Comparison of ENCODE assay signal across 1 cellular context in the genomic region with DNA sequence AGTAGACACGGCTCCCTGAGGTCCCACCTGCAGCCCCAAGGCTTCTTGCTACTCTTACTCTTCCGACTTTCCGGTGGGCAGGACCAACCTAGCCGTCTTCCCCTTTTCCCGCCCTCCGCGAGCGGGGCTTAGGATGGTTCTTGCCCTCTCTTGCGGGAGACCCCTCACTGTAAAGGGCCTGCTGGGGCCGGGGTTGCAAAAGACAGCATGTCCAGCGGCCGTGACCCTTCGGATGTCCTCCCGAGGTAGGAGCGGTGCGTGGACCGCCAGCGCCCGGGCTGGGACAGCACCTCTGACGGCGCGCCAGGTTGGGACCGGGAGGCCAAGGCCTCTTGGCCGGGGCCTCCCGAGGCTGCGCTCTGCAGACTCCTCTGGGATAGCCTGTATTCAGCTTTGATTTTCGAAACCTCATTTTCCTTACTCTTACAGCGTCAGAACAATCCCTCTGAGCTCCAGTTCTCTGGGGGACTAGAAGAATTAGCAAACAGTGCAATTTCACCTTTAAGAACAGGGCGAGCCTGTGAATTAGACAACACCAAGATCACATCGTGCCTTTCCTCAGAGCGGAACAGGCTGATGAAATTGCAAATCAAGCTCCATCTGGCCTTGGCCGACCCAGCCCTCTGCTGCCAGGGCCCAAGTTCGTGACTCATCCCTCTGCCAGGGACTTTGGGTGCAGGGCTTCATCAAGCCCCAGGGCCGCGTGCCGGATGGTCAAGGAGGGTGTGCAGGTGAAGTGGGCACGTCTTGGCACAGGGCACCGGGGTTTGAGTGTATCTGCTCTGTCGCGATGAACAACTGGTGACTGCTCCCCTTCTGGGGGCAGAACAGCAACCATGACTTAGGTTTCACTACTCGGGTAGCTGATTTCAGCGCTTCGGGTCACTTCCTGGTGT.
A peak's percentile ranks its signal among the peaks of the same experiment; 100 is the strongest.
TF ChIP-seq lines count a peak whose summit lies in the region.

No MANE protein-coding gene starts in this region.

TF ChIP-seq in K562, 482 proteins besides CTCF, POLR2A, EP300 and RAD21 (continued from another document):
- TF ChIP-seq, protein P1, sequence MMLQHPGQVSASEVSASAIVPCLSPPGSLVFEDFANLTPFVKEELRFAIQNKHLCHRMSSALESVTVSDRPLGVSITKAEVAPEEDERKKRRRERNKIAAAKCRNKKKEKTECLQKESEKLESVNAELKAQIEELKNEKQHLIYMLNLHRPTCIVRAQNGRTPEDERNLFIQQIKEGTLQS (IDR thresholded peaks at IDR 0.05): peak; percentile 75
- TF ChIP-seq, protein P1 (CRISPR knock-in tag; conservative IDR thresholded peaks at IDR 0.05): no peak
- TF ChIP-seq PHB (CRISPR knock-in tag; IDR thresholded peaks at IDR 0.05): 0 out of 2 replicates have a peak, but pooled peaks have one; percentile 70
- TF ChIP-seq MYC (IDR thresholded peaks at IDR 0.05; ENCODE audit: low read depth, low read length): peak; percentile 77
- peak; percentile 74; the same call in 1 of the 2 replicates for TF ChIP-seq MYC (CRISPR knock-in tag; IDR thresholded peaks at IDR 0.05; ENCODE audit: borderline replicate concordance, low read depth)
- TF ChIP-seq, protein P2, sequence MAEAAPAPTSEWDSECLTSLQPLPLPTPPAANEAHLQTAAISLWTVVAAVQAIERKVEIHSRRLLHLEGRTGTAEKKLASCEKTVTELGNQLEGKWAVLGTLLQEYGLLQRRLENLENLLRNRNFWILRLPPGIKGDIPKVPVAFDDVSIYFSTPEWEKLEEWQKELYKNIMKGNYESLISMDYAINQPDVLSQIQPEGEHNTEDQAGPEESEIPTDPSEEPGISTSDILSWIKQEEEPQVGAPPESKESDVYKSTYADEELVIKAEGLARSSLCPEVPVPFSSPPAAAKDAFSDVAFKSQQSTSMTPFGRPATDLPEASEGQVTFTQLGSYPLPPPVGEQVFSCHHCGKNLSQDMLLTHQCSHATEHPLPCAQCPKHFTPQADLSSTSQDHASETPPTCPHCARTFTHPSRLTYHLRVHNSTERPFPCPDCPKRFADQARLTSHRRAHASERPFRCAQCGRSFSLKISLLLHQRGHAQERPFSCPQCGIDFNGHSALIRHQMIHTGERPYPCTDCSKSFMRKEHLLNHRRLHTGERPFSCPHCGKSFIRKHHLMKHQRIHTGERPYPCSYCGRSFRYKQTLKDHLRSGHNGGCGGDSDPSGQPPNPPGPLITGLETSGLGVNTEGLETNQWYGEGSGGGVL (CRISPR knock-in tag; IDR thresholded peaks at IDR 0.05): no peak
- no peak for TF ChIP-seq TOE1 (IDR thresholded peaks at IDR 0.05; ENCODE audit: borderline replicate concordance)
- TF ChIP-seq TOE1 (CRISPR knock-in tag; IDR thresholded peaks at IDR 0.05; ENCODE audit: borderline replicate concordance, low read depth): 0 out of 2 replicates have a peak, but pooled peaks have one; percentile 71
- TF ChIP-seq SMARCC2 (IDR thresholded peaks at IDR 0.05; ENCODE audit: low read depth): no peak
- TF ChIP-seq, protein P3, sequence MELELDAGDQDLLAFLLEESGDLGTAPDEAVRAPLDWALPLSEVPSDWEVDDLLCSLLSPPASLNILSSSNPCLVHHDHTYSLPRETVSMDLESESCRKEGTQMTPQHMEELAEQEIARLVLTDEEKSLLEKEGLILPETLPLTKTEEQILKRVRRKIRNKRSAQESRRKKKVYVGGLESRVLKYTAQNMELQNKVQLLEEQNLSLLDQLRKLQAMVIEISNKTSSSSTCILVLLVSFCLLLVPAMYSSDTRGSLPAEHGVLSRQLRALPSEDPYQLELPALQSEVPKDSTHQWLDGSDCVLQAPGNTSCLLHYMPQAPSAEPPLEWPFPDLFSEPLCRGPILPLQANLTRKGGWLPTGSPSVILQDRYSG (tag; conservative IDR thresholded peaks at IDR 0.05; ENCODE audit: low read depth): no peak
- peak; percentile 47; the same call in 1 of the 2 replicates for TF ChIP-seq SMAD4 (CRISPR knock-in tag; conservative IDR thresholded peaks at IDR 0.05)
- 0 out of 2 replicates have a peak, but pooled peaks have one; percentile 17 for TF ChIP-seq ZNF668 (CRISPR knock-in tag; IDR thresholded peaks at IDR 0.05)
- TF ChIP-seq NCOA6 (IDR thresholded peaks at IDR 0.05): peak; percentile 50; the same call in 1 of the 2 replicates
- TF ChIP-seq, protein P4, sequence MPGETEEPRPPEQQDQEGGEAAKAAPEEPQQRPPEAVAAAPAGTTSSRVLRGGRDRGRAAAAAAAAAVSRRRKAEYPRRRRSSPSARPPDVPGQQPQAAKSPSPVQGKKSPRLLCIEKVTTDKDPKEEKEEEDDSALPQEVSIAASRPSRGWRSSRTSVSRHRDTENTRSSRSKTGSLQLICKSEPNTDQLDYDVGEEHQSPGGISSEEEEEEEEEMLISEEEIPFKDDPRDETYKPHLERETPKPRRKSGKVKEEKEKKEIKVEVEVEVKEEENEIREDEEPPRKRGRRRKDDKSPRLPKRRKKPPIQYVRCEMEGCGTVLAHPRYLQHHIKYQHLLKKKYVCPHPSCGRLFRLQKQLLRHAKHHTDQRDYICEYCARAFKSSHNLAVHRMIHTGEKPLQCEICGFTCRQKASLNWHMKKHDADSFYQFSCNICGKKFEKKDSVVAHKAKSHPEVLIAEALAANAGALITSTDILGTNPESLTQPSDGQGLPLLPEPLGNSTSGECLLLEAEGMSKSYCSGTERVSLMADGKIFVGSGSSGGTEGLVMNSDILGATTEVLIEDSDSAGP (CRISPR knock-in tag; IDR thresholded peaks at IDR 0.05): 0 out of 2 replicates have a peak, but pooled peaks have one; percentile 36
- TF ChIP-seq C11orf30 (IDR thresholded peaks at IDR 0.05; ENCODE audit: low read depth): peak; percentile 51
- TF ChIP-seq GABPA (tag; conservative IDR thresholded peaks at IDR 0.05; ENCODE audit: low read depth): 0 out of 2 replicates have a peak, but pooled peaks have one; percentile 10
